Comparison of ENCODE assay signal across 8 cellular contexts in the genomic region with DNA sequence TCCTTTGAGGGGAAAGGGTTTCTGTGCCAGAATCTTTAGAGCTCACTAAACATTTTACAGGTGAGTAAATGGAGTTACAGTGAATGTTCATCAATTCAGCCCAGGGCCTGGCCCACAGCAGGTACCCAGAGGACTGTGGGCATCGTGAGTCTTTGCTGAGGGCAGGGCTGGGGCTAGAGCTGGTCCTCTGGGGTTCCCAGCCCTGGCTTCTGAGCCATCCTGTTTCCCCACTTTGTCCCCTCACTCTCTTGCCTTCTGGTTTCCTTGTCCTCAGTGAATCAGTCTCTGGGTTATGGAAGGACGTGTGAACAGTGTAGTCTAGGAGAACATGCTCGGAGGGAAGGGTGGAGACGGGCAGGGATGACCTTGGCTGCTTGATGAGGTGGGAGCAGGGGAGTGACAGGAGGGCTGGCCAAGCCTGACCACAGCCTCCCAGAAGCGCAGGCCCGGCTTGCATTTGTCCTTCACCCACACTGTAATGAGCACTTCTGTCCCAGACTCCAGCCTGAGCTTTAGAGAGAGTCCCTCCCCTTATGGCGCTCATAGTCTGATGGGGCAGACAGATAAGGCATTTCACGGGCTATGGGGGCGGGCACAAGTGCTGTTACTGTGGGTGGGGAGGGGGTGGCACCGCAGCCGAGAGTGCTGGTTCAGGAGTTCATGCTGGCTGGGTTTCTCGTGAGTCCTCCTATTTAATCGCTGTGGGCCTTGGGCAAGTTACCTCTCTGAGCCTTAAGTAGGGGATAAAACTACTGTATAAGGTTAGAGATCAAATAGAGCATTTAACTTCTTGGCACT.
DNase-seq lines count a peak whose midpoint lies in the region; ATAC-seq and TF ChIP-seq lines count a peak whose summit lies in the region.

No MANE protein-coding gene starts in this region.

- H3K9me3 ChIP-seq in neutrophil: no peaks in the 10 kb centered on the region

- no peak for ATAC-seq in GM19395 (IDR thresholded peaks at IDR 0.05; ENCODE audit: unreplicated experiment)
- ATAC-seq in GM21576 (IDR thresholded peaks at IDR 0.05; ENCODE audit: unreplicated experiment): no peak

- TF ChIP-seq CTCF in coronary artery (IDR thresholded peaks at IDR 0.05) (no peak), neutrophil (IDR thresholded peaks at IDR 0.05) (no peak)

- peak overlapping the region; percentile 7 to 54 for H3K27ac ChIP-seq in coronary artery
- H3K27ac ChIP-seq in neutrophil: peak overlapping the region; percentile 86

- H3K27me3 ChIP-seq in neutrophil: no peaks in the 10 kb centered on the region

- DNase-seq in AG08396 (ENCODE audit: low spot score) (peak; percentile 59), T-helper 2 cell (peak; percentile 35 to 88 (median 41)), coronary artery (ENCODE audit: low spot score) (no peak), iPS-NIHi11 (ENCODE audit: low spot score) (no peak), amygdala (lab: John Stamatoyannopoulos, UW) (no peak)

- H3K36me3 ChIP-seq in neutrophil: peaks cover 46% of the 10 kb centered on the region

- H3K4me3 ChIP-seq in coronary artery (peak overlapping the region; percentile 19), neutrophil (ENCODE audit: low read depth in 1 of 2, low read length in 1 of 2) (peak overlapping the region; percentile 50 to 55)

- H3K4me1 ChIP-seq in neutrophil (ENCODE audit: control insufficient read depth in 1 of 2, insufficient read depth in 1 of 2, low read depth in 1 of 2, low read length in 1 of 2): peaks cover 72 to 82% of the 10 kb centered on the region in 2 experiments

Comparison
In these comparisons a context has a peak if more than half of its experiments do, and no peak if none do; other contexts are left out.
1. DNase-seq: peak in AG08396 (single experiment) and T-helper 2 cell (5 of 5); none in coronary artery (single experiment), iPS-NIHi11 (single experiment) and amygdala (0 of 56).